ENCODE assay signal across 11 cellular contexts in the genomic region with DNA sequence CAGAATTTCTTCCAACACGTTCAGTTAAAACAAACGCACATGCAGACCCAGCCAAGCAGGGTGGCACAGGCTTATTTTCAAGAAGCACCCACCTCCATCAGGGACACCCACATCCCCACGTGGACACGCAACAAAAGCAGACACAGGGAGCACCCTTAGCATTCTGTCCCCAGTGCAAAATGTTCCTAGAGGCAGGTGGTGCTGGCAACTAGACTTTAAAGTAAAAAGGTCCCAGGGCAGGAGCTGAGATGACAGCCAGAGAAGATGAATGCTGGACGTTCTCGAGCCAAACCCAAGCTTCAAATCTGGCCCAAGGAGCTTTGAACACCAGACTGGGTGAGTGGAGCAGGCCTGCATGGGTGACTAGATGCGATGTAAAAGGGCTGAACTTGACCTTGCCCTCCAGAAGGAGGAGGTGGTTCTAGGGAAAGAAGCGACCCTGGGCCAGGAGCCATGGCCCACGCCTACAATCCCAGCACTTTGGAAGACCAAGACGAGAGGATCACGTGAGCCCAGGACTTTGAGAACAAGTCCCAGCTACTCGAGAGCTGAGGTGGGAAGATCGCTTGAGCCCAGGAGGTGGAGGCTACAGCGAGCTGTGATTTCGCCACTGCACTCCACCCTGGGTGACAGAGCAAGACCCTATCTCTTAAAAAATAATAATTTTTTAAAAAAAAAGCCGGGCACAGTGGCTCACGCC. TPM values are rescaled to one million over a fixed set of nuclear protein-coding genes. Genes with fewer than 3 reads are reported as not detected.
A peak's percentile ranks its signal among the peaks of the same experiment; 100 is the strongest.
DNase-seq lines count a peak whose midpoint lies in the region; ATAC-seq, FAIRE-seq and TF ChIP-seq lines count a peak whose summit lies in the region.
"Had no signal": no experiment of that assay in that cellular context is flagged by ENCODE, and none has a peak within 500 bp of the region (broad histone marks: within the 10 kb centered on the region; RNA-seq: fewer than 3 reads in every experiment).

No MANE protein-coding gene starts in this region.

- peaks cover 0 to 2% (median 0%) of the 10 kb centered on the region in 8 donors for H3K9me3 Mint-ChIP-seq in CD4-positive, alpha-beta memory T cell
- no peaks in the 10 kb centered on the region for H3K9me3 Mint-ChIP-seq in endodermal cell

- H3K27ac Mint-ChIP-seq in CD4-positive, alpha-beta memory T cell, result peak overlapping the region; percentile 64 to 95 (median 90)
- no peak overlapping the region for H3K27ac Mint-ChIP-seq in endodermal cell

- H3K9me2 ChIP-seq in Karpas-422 (replicated peaks; ENCODE audit: insufficient read depth, low read length), result no peaks in the 10 kb centered on the region

- no peaks in the 10 kb centered on the region for H3K27me3 ChIP-seq in CD4-positive, alpha-beta memory T cell (ENCODE audit: insufficient read depth, low read length)
- no peaks in the 10 kb centered on the region for H3K27me3 ChIP-seq in Karpas-422 (ENCODE audit: low read length)
- peaks cover 5% of the 10 kb centered on the region for H3K27me3 ChIP-seq in endodermal cell (ENCODE audit: control insufficient read depth, insufficient read depth, low read length, poor library complexity, severe bottlenecking)
- H3K27me3 ChIP-seq in ovary, result no peaks in the 10 kb centered on the region
- H3K27me3 ChIP-seq: gastrocnemius medialis had no signal

- H3K4me3 Mint-ChIP-seq in CD4-positive, alpha-beta memory T cell, result peak overlapping the region in 2 of 8 donors; percentile 23 to 38
- H3K4me3 Mint-ChIP-seq in endodermal cell, result no peak overlapping the region

- peak overlapping the region; percentile 80 for H3K27ac ChIP-seq in CD4-positive, alpha-beta memory T cell (ENCODE audit: low read depth, low read length)
- H3K27ac ChIP-seq in Karpas-422 (ENCODE audit: low read length) (peak overlapping the region; percentile 99), endodermal cell (ENCODE audit: low read depth, low read length) (no peak overlapping the region), ovary (peak overlapping the region; percentile 4 to 75)

- H3K9ac ChIP-seq in Karpas-422 (ENCODE audit: low read length), result no peak overlapping the region
- H3K9ac ChIP-seq in endodermal cell (ENCODE audit: extremely low read depth, low read length, poor library complexity, severe bottlenecking), result peak overlapping the region; percentile 1

- TF ChIP-seq POLR2A in ovary (IDR thresholded peaks at IDR 0.05) (no peak), lower leg skin (IDR thresholded peaks at IDR 0.05) (no peak)

- POLR2A ChIA-PET in CD4-positive, alpha-beta memory T cell (lab: Charles Lee; ENCODE audit: partially characterized antibody), result interaction anchor here (1.2 kb wide), 1 partner anchor 94 kb away, joined by 3 read pairs; no protein-coding TSS in a partner anchor

- no peaks in the 10 kb centered on the region for H4K20me1 ChIP-seq in Karpas-422 (ENCODE audit: insufficient read depth, low read depth, low read length)

- WGBS in endodermal cell (ENCODE audit: insufficient coverage in 1 of 2, insufficient read length in 1 of 2), 2 experiments, result 95 to 98% methylated on average over 16 to 17 of the region's 17 CpGs
- 20 to 27% (median 23%) methylated on average over 17 of the region's 17 CpGs for WGBS in ovary, 3 donors
- 69 to 76% methylated on average over 17 of the region's 17 CpGs for WGBS in lower leg skin, 2 donors

- H3K4me3 ChIP-seq in CD4-positive, alpha-beta memory T cell (ENCODE audit: low read length in 2 of 2), result no peak overlapping the region
- H3K4me3 ChIP-seq in Karpas-422 (ENCODE audit: low read length) (no peak overlapping the region), endodermal cell (ENCODE audit: low read length) (no peak overlapping the region), ovary (no peak overlapping the region), lower leg skin (ENCODE audit: low read depth, poor library complexity, severe bottlenecking) (no peak overlapping the region)
- H3K4me3 ChIP-seq: gastrocnemius medialis had no signal

- H3K4me2 ChIP-seq in Karpas-422 (ENCODE audit: low read depth, low read length, poor library complexity, severe bottlenecking), result peak overlapping the region; percentile 17

- H3K9me3 ChIP-seq in CD4-positive, alpha-beta memory T cell (ENCODE audit: control insufficient read depth in 1 of 2, low read length in 2 of 2), result no peaks in the 10 kb centered on the region
- H3K9me3 ChIP-seq in Karpas-422 (ENCODE audit: low read length), result no peaks in the 10 kb centered on the region
- no peaks in the 10 kb centered on the region for H3K9me3 ChIP-seq in endodermal cell (ENCODE audit: control insufficient read depth, low read length)
- H3K9me3 ChIP-seq in ovary, result no peaks in the 10 kb centered on the region
- H3K9me3 ChIP-seq: gastrocnemius medialis had no signal

- peaks cover 14 to 25% of the 10 kb centered on the region in 2 donors for H3K36me3 Mint-ChIP-seq in CD4-positive, alpha-beta memory T cell
- H3K36me3 Mint-ChIP-seq in endodermal cell (ENCODE audit: low read depth), result peaks cover 51% of the 10 kb centered on the region

- H3K4me1 ChIP-seq in CD4-positive, alpha-beta memory T cell (ENCODE audit: insufficient read depth, low read length), result peaks cover 74% of the 10 kb centered on the region
- H3K4me1 ChIP-seq in Karpas-422 (ENCODE audit: low read length), result peaks cover 63% of the 10 kb centered on the region
- H3K4me1 ChIP-seq in endodermal cell (ENCODE audit: control insufficient read depth, insufficient read depth, low read length), result peaks cover 4% of the 10 kb centered on the region
- peaks cover 26% of the 10 kb centered on the region for H3K4me1 ChIP-seq in ovary (ENCODE audit: insufficient read depth)

- no peak for TF ChIP-seq CTCF in endodermal cell (conservative IDR thresholded peaks at IDR 0.05)
- no peak for TF ChIP-seq CTCF in ovary (IDR thresholded peaks at IDR 0.05)
- TF ChIP-seq CTCF in lower leg skin (IDR thresholded peaks at IDR 0.05), result no peak

- peaks cover 41 to 82% (median 64%) of the 10 kb centered on the region in 4 donors for H3K4me1 Mint-ChIP-seq in CD4-positive, alpha-beta memory T cell
- H3K4me1 Mint-ChIP-seq in endodermal cell, result peaks cover 25% of the 10 kb centered on the region

- intact Hi-C loops in CD4-positive, alpha-beta memory T cell (cut with micrococcal nuclease), result loop anchor here (1.0 kb wide), 1 partner anchor 94 kb away; no protein-coding TSS in a partner anchor
- intact Hi-C loops in ovary (cut with DNase I) (loop anchor here in 1 of 4 donors (10.0 kb wide), 1 partner anchor 91 kb away; a partner anchor contains a TSS), lower leg skin (cut with DNase I; ENCODE audit: low total_unique reads) (no loop called here)

- no peak for FAIRE-seq in RCC 7860 (lab: Jason Lieb, UNC)

- H3K27me3 Mint-ChIP-seq in CD4-positive, alpha-beta memory T cell, result no peaks in the 10 kb centered on the region
- peaks cover 8% of the 10 kb centered on the region for H3K27me3 Mint-ChIP-seq in endodermal cell (ENCODE audit: insufficient read depth)

- no peaks in the 10 kb centered on the region for H3K36me3 ChIP-seq in CD4-positive, alpha-beta memory T cell (ENCODE audit: insufficient read depth, low read length)
- H3K36me3 ChIP-seq in Karpas-422 (ENCODE audit: insufficient read depth, low read length) (no peaks in the 10 kb centered on the region; the same call in 1 of the 2 replicates), endodermal cell (ENCODE audit: control insufficient read depth, insufficient read depth, low read length) (peaks cover 41% of the 10 kb centered on the region), ovary (no peaks in the 10 kb centered on the region)
- H3K36me3 ChIP-seq: gastrocnemius medialis had no signal

- H2AFZ ChIP-seq in Karpas-422 (ENCODE audit: low read length), result no peak overlapping the region

- TF ChIP-seq EP300 in ovary (IDR thresholded peaks at IDR 0.05), result no peak

- no peak for DNase-seq in CD4-positive, alpha-beta memory T cell
- DNase-seq in Karpas-422, result no peak
- DNase-seq in endodermal cell, result no peak
- DNase-seq in ovary, result peak in 4 of 5 donors; percentile 41 to 64 (median 52)
- no peak for DNase-seq in lower leg skin (ENCODE audit: low spot score in 2 of 2)
- DNase-seq in RCC 7860 (ENCODE audit: low spot score), result no peak
- DNase-seq: gastrocnemius medialis; NCI-H2107; stimulated activated CD4-positive, alpha-beta T cell treated with anti-CD3 and anti-CD28 coated beads, Interleukin-1b, Interleukin-23, amount 100 ng/mL, for 48 hours had no signal

- ATAC-seq in GM21529 (IDR thresholded peaks at IDR 0.05; ENCODE audit: unreplicated experiment) (no peak), HG03565 (IDR thresholded peaks at IDR 0.05; ENCODE audit: unreplicated experiment) (no peak)
- ATAC-seq: gastrocnemius medialis had no signal

- CTCF ChIA-PET in CD4-positive, alpha-beta memory T cell (lab: Charles Lee; ENCODE audit: partially characterized antibody), result interaction anchor here (1.1 to 1.5 kb wide), 3 partner anchors 31 to 48 kb away, joined by 3 to 6 read pairs (median 5); no protein-coding TSS in a partner anchor

- peaks cover 27% of the 10 kb centered on the region for H3K79me2 ChIP-seq in Karpas-422 (ENCODE audit: low read length)

RNA-seq across cellular contexts. Expression of a gene that starts 47.3 kb away (rescaled TPM):
- total RNA-seq in CD4-positive, alpha-beta memory T cell, result 100 to 1,000 TPM in 1 of 2 experiments, 10 to 100 TPM in 1; 98.7 to 101 TPM
- polyA plus RNA-seq in CD4-positive, alpha-beta memory T cell, result 10 to 100 TPM in 1 of 2 donors, 1 to 10 TPM in 1; 7.7 to 20.6 TPM
- total RNA-seq in Karpas-422 (2014; rRNA removed; shearing (Covaris generic); ENCODE audit: low replicate concordance), result 39.1 and 102 TPM in 2 replicates
- 100 to 1,000 TPM; 103 to 125 TPM for total RNA-seq in endodermal cell
- polyA plus RNA-seq in endodermal cell (2013, experiment 1 of 2), result 64.7 TPM
- 60.8 TPM for polyA plus RNA-seq in endodermal cell (2013, experiment 2 of 2)
- total RNA-seq in ovary, result 10 to 100 TPM; 14.9 to 33.6 (median 26.1) TPM
- polyA plus RNA-seq in ovary, result 10 to 100 TPM; 13.2 to 17.1 TPM
- total RNA-seq in lower leg skin, result 10 to 100 TPM; 28.9 to 72.1 (median 47.9) TPM

Comparison
In these comparisons a context has a peak if more than half of its experiments do, and no peak if none do; other contexts are left out.
1. DNase-seq: peak in ovary (4 of 5); none in CD4-positive, alpha-beta memory T cell (0 of 5), Karpas-422 (single experiment), endodermal cell (single experiment), lower leg skin (0 of 2) and RCC 7860 (single experiment).